Comparison of ENCODE assay signal across 24 cellular contexts in genomic region chr16:81880816-81881215, GRCh38.
DNase-seq lines count a peak whose midpoint lies in the region; ATAC-seq lines count a peak whose summit lies in the region.
"Had no signal": no experiment of that assay in that cellular context is flagged by ENCODE, and none has a peak within 500 bp of the region (broad histone marks: within the 10 kb centered on the region; RNA-seq: fewer than 3 reads in every experiment).

No MANE protein-coding gene starts in this region.

- in situ Hi-C loops in HAP-1 (cut with MboI; ENCODE audit: low sequenced_read_pairs) = loop anchor here (25.0 kb wide), 1 partner anchor 519 kb away; no protein-coding TSS in a partner anchor

- no peak overlapping the region for H3K4me3 ChIP-seq in HAP-1
- H3K4me3 ChIP-seq: BLaER1, GM12878 had no signal

- no peaks in the 10 kb centered on the region for H3K27me3 Mint-ChIP-seq in IgD-negative memory B cell
- peaks cover 7% of the 10 kb centered on the region for H3K27me3 Mint-ChIP-seq in T-helper 17 cell
- no peaks in the 10 kb centered on the region for H3K27me3 Mint-ChIP-seq in stimulated activated naive B cell treated with anti-CD40 and anti-IgM and Interleukin-4, amounts not matched to agents 10 μg/mL and 1 μg/mL and 100 μg/mL, for 72 hours
- H3K27me3 Mint-ChIP-seq: CD4-positive, alpha-beta memory T cell; CD4-positive, CD25-positive, alpha-beta regulatory T cell had no signal

- H3K27me3 ChIP-seq in HAP-1 (ENCODE audit: low read depth) = no peaks in the 10 kb centered on the region
- H3K27me3 ChIP-seq: BE2C, BLaER1 had no signal

- no peaks in the 10 kb centered on the region for H3K36me3 Mint-ChIP-seq in IgD-negative memory B cell
- no peaks in the 10 kb centered on the region for H3K36me3 Mint-ChIP-seq in T-helper 17 cell (ENCODE audit: low read depth)
- peaks cover 32 to 58% of the 10 kb centered on the region in 2 donors for H3K36me3 Mint-ChIP-seq in stimulated activated naive B cell treated with anti-CD40 and anti-IgM and Interleukin-4, amounts not matched to agents 10 μg/mL and 1 μg/mL and 100 μg/mL, for 72 hours
- H3K36me3 Mint-ChIP-seq: CD4-positive, alpha-beta memory T cell; CD4-positive, CD25-positive, alpha-beta regulatory T cell had no signal

- peaks cover 3 to 9% (median 7%) of the 10 kb centered on the region in 3 donors for H3K4me1 Mint-ChIP-seq in IgD-negative memory B cell
- H3K4me1 Mint-ChIP-seq in T-helper 17 cell = no peaks in the 10 kb centered on the region
- H3K4me1 Mint-ChIP-seq in stimulated activated naive B cell treated with anti-CD40 and anti-IgM and Interleukin-4, amounts not matched to agents 10 μg/mL and 1 μg/mL and 100 μg/mL, for 72 hours = peaks cover 11 to 27% of the 10 kb centered on the region in 2 donors
- H3K4me1 Mint-ChIP-seq: CD14-positive monocyte; CD4-positive, alpha-beta memory T cell; CD4-positive, CD25-positive, alpha-beta regulatory T cell; CD8-positive, alpha-beta memory T cell had no signal

- H3K4me3 Mint-ChIP-seq in IgD-negative memory B cell (no peak overlapping the region), T-helper 17 cell (no peak overlapping the region)
- H3K4me3 Mint-ChIP-seq in stimulated activated naive B cell treated with anti-CD40 and anti-IgM and Interleukin-4, amounts not matched to agents 10 μg/mL and 1 μg/mL and 100 μg/mL, for 72 hours = no peak overlapping the region
- H3K4me3 Mint-ChIP-seq: CD14-positive monocyte; CD4-positive, alpha-beta memory T cell; CD4-positive, CD25-positive, alpha-beta regulatory T cell; CD8-positive, alpha-beta memory T cell had no signal

- no peak for DNase-seq in T-helper 17 cell
- DNase-seq in stimulated activated naive B cell treated with anti-CD40 and anti-IgM and Interleukin-4, amounts not matched to agents 10 μg/mL and 1 μg/mL and 100 μg/mL, for 72 hours = no peak
- no peak for DNase-seq in HAP-1 (ENCODE audit: low spot score in 2 of 2)
- DNase-seq in NCI-H2227 (lab: John Stamatoyannopoulos, UW; ENCODE audit: unreplicated experiment) = no peak
- no peak for DNase-seq in NCI-H446 treated with DMSO at 0.1 percent for 48 hours (lab: John Stamatoyannopoulos, UW)
- DNase-seq: 8988T; ACHN; BE2C; C1 segment of cervical spinal cord; CD4-positive, alpha-beta memory T cell; CD4-positive, CD25-positive, alpha-beta regulatory T cell; CD8-positive, alpha-beta memory T cell; COR-L47; DMS 273 treated with DMSO at 0.1 percent for 48 hours; DMS153; DMS53; DMS79; DND-41; EL; GDM1 had no signal

- no peaks in the 10 kb centered on the region for H3K9me3 Mint-ChIP-seq in IgD-negative memory B cell
- H3K9me3 Mint-ChIP-seq in stimulated activated naive B cell treated with anti-CD40 and anti-IgM and Interleukin-4, amounts not matched to agents 10 μg/mL and 1 μg/mL and 100 μg/mL, for 72 hours = no peaks in the 10 kb centered on the region
- H3K9me3 Mint-ChIP-seq: CD4-positive, alpha-beta memory T cell; CD4-positive, CD25-positive, alpha-beta regulatory T cell; CD8-positive, alpha-beta memory T cell had no signal

- no peaks in the 10 kb centered on the region for H3K4me1 ChIP-seq in HAP-1
- H3K4me1 ChIP-seq: BE2C, BLaER1 had no signal

- no peaks in the 10 kb centered on the region for H3K36me3 ChIP-seq in HAP-1 (replicated peaks)
- H3K36me3 ChIP-seq: BE2C had no signal

- H3K9me3 ChIP-seq in T-helper 17 cell (ENCODE audit: control insufficient read depth, low read length, poor library complexity, severe bottlenecking) (no peaks in the 10 kb centered on the region), HAP-1 (no peaks in the 10 kb centered on the region)
- H3K9me3 ChIP-seq: BE2C, BLaER1 had no signal

- ATAC-seq in T-helper 17 cell = no peak
- ATAC-seq in stimulated activated naive B cell treated with anti-CD40 and anti-IgM and Interleukin-4, amounts not matched to agents 10 μg/mL and 1 μg/mL and 100 μg/mL, for 72 hours (replicated peaks) = no peak
- ATAC-seq: GM12878 had no signal

- peak overlapping the region in 2 of 3 donors; percentile 32 to 90 for H3K27ac Mint-ChIP-seq in IgD-negative memory B cell
- H3K27ac Mint-ChIP-seq in T-helper 17 cell = peak overlapping the region; percentile 27
- H3K27ac Mint-ChIP-seq in stimulated activated naive B cell treated with anti-CD40 and anti-IgM and Interleukin-4, amounts not matched to agents 10 μg/mL and 1 μg/mL and 100 μg/mL, for 72 hours = peak overlapping the region; percentile 11
- H3K27ac Mint-ChIP-seq: CD4-positive, alpha-beta memory T cell; CD4-positive, CD25-positive, alpha-beta regulatory T cell had no signal

Comparison
In these comparisons a context has a peak if more than half of its experiments do, and no peak if none do; other contexts are left out.
1. H3K27ac Mint-ChIP-seq: peak in every context shown above with its lines; median percentile 61 in IgD-negative memory B cell; 27 in T-helper 17 cell; 11 in stimulated activated naive B cell treated with anti-CD40 and anti-IgM and Interleukin-4, amounts not matched to agents 10 μg/mL and 1 μg/mL and 100 μg/mL, for 72 hours.